8 cellular contexts compared by ENCODE assay signal in the genomic region with DNA sequence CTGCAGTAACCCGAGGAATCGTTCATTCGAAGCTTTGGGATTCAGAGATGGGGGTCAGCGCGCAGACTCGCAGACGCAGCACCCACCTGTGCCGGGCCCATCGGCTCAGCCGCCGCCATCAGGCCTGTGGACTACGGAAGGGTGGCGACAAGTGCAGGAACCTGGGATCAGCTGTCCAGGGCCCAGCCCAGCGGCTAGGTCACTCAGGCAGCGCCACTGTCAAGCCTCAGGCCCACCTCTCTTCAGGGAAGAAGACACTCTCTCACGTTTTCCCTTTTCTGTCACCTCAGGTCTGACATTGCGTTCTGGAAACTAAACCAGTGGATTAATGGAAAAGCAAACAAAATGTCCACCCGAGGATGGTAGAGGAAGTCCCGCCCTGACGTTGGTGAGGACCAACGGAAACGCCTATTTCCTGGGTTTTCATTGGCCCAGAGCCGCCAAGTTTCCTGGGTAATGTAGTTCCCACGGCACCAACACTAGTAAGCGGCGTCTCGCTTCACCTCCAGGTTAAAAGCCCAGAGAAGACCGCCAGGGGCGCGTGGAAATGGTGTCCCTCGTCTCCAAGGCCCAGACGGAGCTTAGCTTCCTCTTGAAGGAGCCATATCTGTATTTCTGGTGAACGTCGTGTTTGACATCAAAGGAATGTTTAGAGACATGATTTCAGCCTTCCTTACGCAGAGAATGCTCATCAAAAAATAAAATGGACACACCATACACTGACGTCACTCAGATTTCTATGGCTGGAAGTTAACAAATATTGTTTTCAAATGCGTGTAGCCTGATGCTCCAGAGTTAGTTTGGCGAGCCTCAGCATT. TPM values are rescaled to one million over a fixed set of nuclear protein-coding genes. Genes with fewer than 3 reads are reported as not detected.
A peak's percentile ranks its signal among the peaks of the same experiment; 100 is the strongest.
DNase-seq lines count a peak whose midpoint lies in the region; ATAC-seq and TF ChIP-seq lines count a peak whose summit lies in the region.

A gene (minus strand): TSS at position 376 of the 818 bp plus-strand sequence. CDS start 257 bp downstream, at position 119.

- no peak within 1 kb of the TSS for H4K91ac ChIP-seq in H9 (ENCODE audit: insufficient read length, low read depth, low read length)

- peak within 1 kb of the TSS; percentile 79 for H2AFZ ChIP-seq in H9 (ENCODE audit: low read length)
- peak within 1 kb of the TSS; percentile 99 for H2AFZ ChIP-seq in MM.1S (ENCODE audit: low read length)

- no peak within 1 kb of the TSS for H3K56ac ChIP-seq in H9 (ENCODE audit: insufficient read length, low read depth, low read length)

- H3K79me1 ChIP-seq in H9 (ENCODE audit: insufficient read depth, low read depth, low read length, poor library complexity, severe bottlenecking): no peaks in the 10 kb centered on the region

- H3K36me3 ChIP-seq in MM.1S (replicated peaks; ENCODE audit: insufficient read depth, low read length) (peaks cover 7% of the 10 kb centered on the region; the same call in 1 of the 2 replicates), thoracic aorta (peaks cover 25% of the 10 kb centered on the region)

- DNase-seq in GF-D8 (lab: John Stamatoyannopoulos, UW): peak; percentile 87
- DNase-seq in H9: peak; percentile 91
- peak; percentile 94 for DNase-seq in MM.1S
- DNase-seq in SKM-1 (lab: John Stamatoyannopoulos, UW; ENCODE audit: unreplicated experiment): peak; percentile 38
- DNase-seq in activated naive CD8-positive, alpha-beta T cell treated with anti-CD3 and anti-CD28 coated beads for 36 hours: peak; percentile 86
- DNase-seq in Right ventricle myocardium inferior (ENCODE audit: missing footprints): peak; percentile 92
- DNase-seq in osteocyte (ENCODE audit: extremely low spot score, unreplicated experiment): peak; percentile 91
- peak; percentile 59 for DNase-seq in thoracic aorta (ENCODE audit: low spot score)

- H3K79me2 ChIP-seq in H9 (ENCODE audit: insufficient read depth, low read length) (no peaks in the 10 kb centered on the region), MM.1S (ENCODE audit: low read length) (no peaks in the 10 kb centered on the region)

- H3K9me3 Mint-ChIP-seq in H9 (peaks cover 63 to 78% of the 10 kb centered on the region in 2 experiments), osteocyte (ENCODE audit: unreplicated experiment) (peaks cover 52% of the 10 kb centered on the region)
- peaks cover 54% of the 10 kb centered on the region for H3K9me3 Mint-ChIP-seq in activated naive CD8-positive, alpha-beta T cell treated with anti-CD3 and anti-CD28 coated beads for 36 hours

- H4K20me1 ChIP-seq in H9 (ENCODE audit: control insufficient read depth, insufficient read depth, insufficient read length) (no peaks in the 10 kb centered on the region), MM.1S (ENCODE audit: insufficient read depth, low read length) (no peaks in the 10 kb centered on the region)

- H3K4me2 ChIP-seq in H9 (ENCODE audit: insufficient read depth, insufficient read length, low read length): peak within 1 kb of the TSS; percentile 83
- peak within 1 kb of the TSS; percentile 63 for H3K4me2 ChIP-seq in MM.1S (ENCODE audit: low read depth, low read length)

- no peak within 1 kb of the TSS for H2BK5ac ChIP-seq in H9 (ENCODE audit: insufficient read length, low read length)

- H3K4ac ChIP-seq in H9 (ENCODE audit: low read depth, low read length): no peak within 1 kb of the TSS

- no CpG with 5 or more reads among the region's 38 CpGs for WGBS in H9 (ENCODE audit: extremely low coverage, insufficient read length, low lambda C conversion rate)

- H4K8ac ChIP-seq in H9 (replicated peaks; ENCODE audit: insufficient read length, low read depth, low read length): no peak within 1 kb of the TSS

- H2BK20ac ChIP-seq in H9 (ENCODE audit: low read depth, low read length, poor library complexity, severe bottlenecking): no peak within 1 kb of the TSS

- TF ChIP-seq CTCF in H9 (conservative IDR thresholded peaks at IDR 0.05) (peak; percentile 60), MM.1S (IDR thresholded peaks at IDR 0.05; ENCODE audit: low read length) (peak; percentile 58), osteocyte (IDR thresholded peaks at IDR 0.05) (peak; percentile 37), thoracic aorta (IDR thresholded peaks at IDR 0.05) (peak; percentile 55)

- intact Hi-C loops in Right ventricle myocardium inferior (cut with DNase I): loop anchor here (10.0 kb wide), 1 partner anchor 247 kb away; a partner anchor contains a TSS

- H2BK15ac ChIP-seq in H9 (ENCODE audit: low read depth, low read length): no peak within 1 kb of the TSS

- H3K27ac ChIP-seq in H9 (ENCODE audit: insufficient read length, low read depth, low read length): no peak within 1 kb of the TSS
- H3K27ac ChIP-seq in MM.1S (ENCODE audit: low read length): peak within 1 kb of the TSS; percentile 18; the same call in 1 of the 2 replicates
- H3K27ac ChIP-seq in thoracic aorta: peak within 1 kb of the TSS; percentile 13 to 20

- H3K9ac ChIP-seq in H9 (ENCODE audit: extremely low read depth, insufficient read length, low read length): peak within 1 kb of the TSS; percentile 84
- H3K9ac ChIP-seq in MM.1S (ENCODE audit: low read length): peak within 1 kb of the TSS; percentile 59; the same call in 1 of the 2 replicates

- H3K27me3 Mint-ChIP-seq in H9 (ENCODE audit: low read depth) (peaks cover 17% of the 10 kb centered on the region), osteocyte (ENCODE audit: unreplicated experiment) (no peaks in the 10 kb centered on the region)
- no peaks in the 10 kb centered on the region for H3K27me3 Mint-ChIP-seq in activated naive CD8-positive, alpha-beta T cell treated with anti-CD3 and anti-CD28 coated beads for 36 hours

- no peak within 1 kb of the TSS for H3K23ac ChIP-seq in H9 (ENCODE audit: insufficient read length, low read depth, low read length)

- H3K4me3 ChIP-seq in MM.1S (ENCODE audit: low read length) (peak within 1 kb of the TSS; percentile 91), thoracic aorta (peak within 1 kb of the TSS; percentile 73)

- peaks cover 5% of the 10 kb centered on the region for H3K23me2 ChIP-seq in H9 (ENCODE audit: insufficient read length, low read depth, low read length, poor library complexity, severe bottlenecking)

- peak within 1 kb of the TSS; percentile 86 for H3K18ac ChIP-seq in H9 (ENCODE audit: insufficient read length, low read depth, low read length)

- H3K27ac Mint-ChIP-seq in H9 (peak within 1 kb of the TSS; percentile 42 to 89 (median 86); a peak in 3 of 7 replicates), osteocyte (ENCODE audit: unreplicated experiment) (peak within 1 kb of the TSS; percentile 88)
- peak within 1 kb of the TSS; percentile 90 for H3K27ac Mint-ChIP-seq in activated naive CD8-positive, alpha-beta T cell treated with anti-CD3 and anti-CD28 coated beads for 36 hours

- peak; percentile 99 for ATAC-seq in Right ventricle myocardium inferior
- ATAC-seq in thoracic aorta (ENCODE audit: insufficient number of reproducible peaks, low FRiP score, low read depth): peak; percentile 61

- no peak within 1 kb of the TSS for H3T11ph ChIP-seq in H9 (ENCODE audit: low read length)

- H3K27me3 ChIP-seq in H9 (ENCODE audit: insufficient read depth, low read length): peaks cover 2% of the 10 kb centered on the region; the same call in 1 of the 2 replicates
- no peaks in the 10 kb centered on the region; the same call in 1 of the 2 replicates for H3K27me3 ChIP-seq in MM.1S (replicated peaks; ENCODE audit: insufficient read depth, low read length)
- no peaks in the 10 kb centered on the region for H3K27me3 ChIP-seq in thoracic aorta (replicated peaks; ENCODE audit: insufficient read depth)

- peak within 1 kb of the TSS; percentile 89 for H3K14ac ChIP-seq in H9 (ENCODE audit: insufficient read depth, low read length)

- peaks cover 46 to 54% (median 48%) of the 10 kb centered on the region in 3 experiments for H3K36me3 Mint-ChIP-seq in H9 (ENCODE audit: insufficient read depth in 1 of 3, low read depth in 3 of 3)
- H3K36me3 Mint-ChIP-seq in activated naive CD8-positive, alpha-beta T cell treated with anti-CD3 and anti-CD28 coated beads for 36 hours: peaks cover 63% of the 10 kb centered on the region
- H3K36me3 Mint-ChIP-seq in osteocyte (ENCODE audit: unreplicated experiment): peaks cover 50% of the 10 kb centered on the region

- H3K9me2 ChIP-seq in MM.1S (replicated peaks; ENCODE audit: insufficient read depth, low read length): no peaks in the 10 kb centered on the region

- H3F3A ChIP-seq in MM.1S (ENCODE audit: insufficient read depth, low read length): no peaks in the 10 kb centered on the region; the same call in 1 of the 2 replicates

- H4K5ac ChIP-seq in H9 (ENCODE audit: insufficient read length, low read depth, low read length): no peak within 1 kb of the TSS

- H3K9me3 ChIP-seq in H9 (ENCODE audit: control insufficient read depth, low read depth, low read length) (peaks cover 38% of the 10 kb centered on the region), MM.1S (replicated peaks; ENCODE audit: insufficient read depth, low read length) (no peaks in the 10 kb centered on the region), thoracic aorta (peaks cover 48% of the 10 kb centered on the region)

- H3K4me1 Mint-ChIP-seq in H9 (peaks cover 0 to 7% of the 10 kb centered on the region in 2 experiments; a peak in 3 of 4 replicates), osteocyte (ENCODE audit: unreplicated experiment) (peaks cover 14% of the 10 kb centered on the region)
- H3K4me1 Mint-ChIP-seq in activated naive CD8-positive, alpha-beta T cell treated with anti-CD3 and anti-CD28 coated beads for 36 hours: peaks cover 15% of the 10 kb centered on the region

- H2BK12ac ChIP-seq in H9 (ENCODE audit: insufficient read length, low read depth, low read length): no peak within 1 kb of the TSS

- H2BK120ac ChIP-seq in H9 (ENCODE audit: low read depth, low read length, poor library complexity, severe bottlenecking): no peak within 1 kb of the TSS

- no peaks in the 10 kb centered on the region for H3K4me1 ChIP-seq in H9 (ENCODE audit: insufficient read depth, low read length)
- peaks cover 4% of the 10 kb centered on the region; the same call in 1 of the 2 replicates for H3K4me1 ChIP-seq in MM.1S (ENCODE audit: low read length)
- H3K4me1 ChIP-seq in thoracic aorta (ENCODE audit: control insufficient read depth in 1 of 2, low read depth in 2 of 2): no peaks in the 10 kb centered on the region

- no peak within 1 kb of the TSS for H2AK5ac ChIP-seq in H9 (ENCODE audit: insufficient read length, low read length)

- H3K4me3 Mint-ChIP-seq in H9 (peak within 1 kb of the TSS; percentile 81 to 84), osteocyte (ENCODE audit: unreplicated experiment) (peak within 1 kb of the TSS; percentile 87)
- peak within 1 kb of the TSS; percentile 83 for H3K4me3 Mint-ChIP-seq in activated naive CD8-positive, alpha-beta T cell treated with anti-CD3 and anti-CD28 coated beads for 36 hours

RNA-seq across cellular contexts. Expression of the gene that starts here (rescaled TPM):
- total RNA-seq in H9 (2021): 11.4 and 14.4 TPM in 2 replicates
- 1 to 10 TPM; 9.3 to 9.7 TPM for total RNA-seq in activated naive CD8-positive, alpha-beta T cell treated with anti-CD3 and anti-CD28 coated beads for 36 hours
- 18.3 TPM for total RNA-seq in Right ventricle myocardium inferior
- 10.4 and 10.8 TPM in 2 replicates for total RNA-seq in osteocyte
- 1 to 10 TPM; 2.7 to 6.6 TPM for total RNA-seq in thoracic aorta

Comparison
In these comparisons a context has a peak if more than half of its experiments do, and no peak if none do; other contexts are left out.
1. DNase-seq: peak in every context shown above with its lines; median percentile 94 in MM.1S; 92 in Right ventricle myocardium inferior; 91 in H9; 91 in osteocyte; 87 in GF-D8; 86 in activated naive CD8-positive, alpha-beta T cell treated with anti-CD3 and anti-CD28 coated beads for 36 hours; 59 in thoracic aorta; 38 in SKM-1.